Comparison of ENCODE assay signal across 16 cellular contexts in genomic region chr1:15196807-15197530, GRCh38. TPM values are rescaled to one million over a fixed set of nuclear protein-coding genes. Genes with fewer than 3 reads are reported as not detected.
DNase-seq lines count a peak whose midpoint lies in the region; ATAC-seq and TF ChIP-seq lines count a peak whose summit lies in the region.
"Had no signal": no experiment of that assay in that cellular context is flagged by ENCODE, and none has a peak within 500 bp of the region (broad histone marks: within the 10 kb centered on the region; RNA-seq: fewer than 3 reads in every experiment).

No MANE protein-coding gene starts in this region.

- H3K4me1 ChIP-seq in HUES6 (ENCODE audit: control insufficient read depth, insufficient read depth, low read length) (peaks cover 34% of the 10 kb centered on the region), mucosa of descending colon (ENCODE audit: low read depth) (peaks cover 40% of the 10 kb centered on the region)

- H3K36me3 ChIP-seq in HUES6 (ENCODE audit: control insufficient read depth, insufficient read depth, low read length) (no peaks in the 10 kb centered on the region), mucosa of descending colon (ENCODE audit: low read depth) (no peaks in the 10 kb centered on the region)

- no peak overlapping the region for H3K9ac ChIP-seq in HUES6 (ENCODE audit: low read length)

- ATAC-seq in mucosa of descending colon (peak; percentile 80), GM19397 (IDR thresholded peaks at IDR 0.05; ENCODE audit: unreplicated experiment) (no peak)

- H3K9me3 ChIP-seq in HUES6 (ENCODE audit: control insufficient read depth, insufficient read depth, low read depth, low read length) (no peaks in the 10 kb centered on the region), mucosa of descending colon (no peaks in the 10 kb centered on the region)

- DNase-seq in ACHN, result peak; percentile 63
- peak; percentile 31 for DNase-seq in cerebellum (ENCODE audit: low spot score)
- DNase-seq in mucosa of descending colon, result peak; percentile 75 to 81 (median 76)
- DNase-seq in NCI-H2196 treated with DMSO at 0.1 percent for 48 hours (lab: John Stamatoyannopoulos, UW; ENCODE audit: unreplicated experiment), result no peak
- DNase-seq in activated CD4-positive, alpha-beta T cell treated with anti-CD3 and anti-CD28 coated beads, Interleukin-2, amount 50 U/mL, for 4 hours, result no peak
- DNase-seq in EL, result no peak
- DNase-seq: activated B cell treated with CpG ODN at 0.5 μM for 24 hours; activated T-cell treated with anti-CD3 and anti-CD28 coated beads, Interleukin-2, amount 50 U/mL, for 24 hours; AML-193; glutamatergic neuron; HFFc6; mammary epithelial cell; NK-92 treated with Interleukin-12 subunit alpha and Interleukin-12 subunit beta, amount 100 ng/mL, for 24 hours; stimulated activated CD8-positive, alpha-beta memory T cell treated with anti-CD3 and anti-CD28 coated beads, Interleukin-4, amount 100 ng/mL, for 48 hours had no signal

- in situ Hi-C loops in ACHN (cut with HindIII; ENCODE audit: low pct_ligation_motif_present, low pct_unique_long_range_greater_than_20kb, low sequenced_read_pairs), result no loop called here

- peak overlapping the region; percentile 22; the same call in 1 of the 2 replicates for H3K27ac ChIP-seq in HUES6 (ENCODE audit: low read depth, low read length)

- no peak for TF ChIP-seq CTCF in mucosa of descending colon (IDR thresholded peaks at IDR 0.05)

- H3K4me3 ChIP-seq in HUES6 (ENCODE audit: low read depth, low read length) (peak overlapping the region; percentile 25; the same call in 1 of the 2 replicates), mucosa of descending colon (no peak overlapping the region)

- intact Hi-C loops in mucosa of descending colon (cut with DNase I, micrococcal nuclease), result no loop called here

- H3K27me3 ChIP-seq in HUES6 (ENCODE audit: control insufficient read depth, insufficient read depth, low read length), result no peaks in the 10 kb centered on the region

RNA-seq across cellular contexts. Expression of gene TMEM51, which starts 43.4 kb away (rescaled TPM):
- total RNA-seq in cerebellum, result 4.7 TPM
- 10 to 100 TPM; 19.1 to 31.8 (median 26.6) TPM for total RNA-seq in mucosa of descending colon
- total RNA-seq: activated B cell treated with CpG ODN at 0.5 μM for 24 hours had no signal

RNA-seq across cellular contexts. Expression of gene FHAD1, which starts 50.1 kb away (rescaled TPM):
- total RNA-seq in cerebellum (2.4 TPM), mucosa of descending colon (1 to 10 TPM in 1 of 3 donors, under 1 TPM in 2; 0.89 to 1.9 (median 0.99) TPM)
- total RNA-seq: activated B cell treated with CpG ODN at 0.5 μM for 24 hours had no signal

Comparison
In these comparisons a context has a peak if more than half of its experiments do, and no peak if none do; other contexts are left out.
1. DNase-seq: peak in ACHN (single experiment), cerebellum (single experiment) and mucosa of descending colon (3 of 3); none in NCI-H2196 treated with DMSO at 0.1 percent for 48 hours (single experiment), activated CD4-positive, alpha-beta T cell treated with anti-CD3 and anti-CD28 coated beads, Interleukin-2, amount 50 U/mL, for 4 hours (0 of 2) and EL (single experiment).